ENCODE assay signal across 9 cellular contexts in the genomic region with DNA sequence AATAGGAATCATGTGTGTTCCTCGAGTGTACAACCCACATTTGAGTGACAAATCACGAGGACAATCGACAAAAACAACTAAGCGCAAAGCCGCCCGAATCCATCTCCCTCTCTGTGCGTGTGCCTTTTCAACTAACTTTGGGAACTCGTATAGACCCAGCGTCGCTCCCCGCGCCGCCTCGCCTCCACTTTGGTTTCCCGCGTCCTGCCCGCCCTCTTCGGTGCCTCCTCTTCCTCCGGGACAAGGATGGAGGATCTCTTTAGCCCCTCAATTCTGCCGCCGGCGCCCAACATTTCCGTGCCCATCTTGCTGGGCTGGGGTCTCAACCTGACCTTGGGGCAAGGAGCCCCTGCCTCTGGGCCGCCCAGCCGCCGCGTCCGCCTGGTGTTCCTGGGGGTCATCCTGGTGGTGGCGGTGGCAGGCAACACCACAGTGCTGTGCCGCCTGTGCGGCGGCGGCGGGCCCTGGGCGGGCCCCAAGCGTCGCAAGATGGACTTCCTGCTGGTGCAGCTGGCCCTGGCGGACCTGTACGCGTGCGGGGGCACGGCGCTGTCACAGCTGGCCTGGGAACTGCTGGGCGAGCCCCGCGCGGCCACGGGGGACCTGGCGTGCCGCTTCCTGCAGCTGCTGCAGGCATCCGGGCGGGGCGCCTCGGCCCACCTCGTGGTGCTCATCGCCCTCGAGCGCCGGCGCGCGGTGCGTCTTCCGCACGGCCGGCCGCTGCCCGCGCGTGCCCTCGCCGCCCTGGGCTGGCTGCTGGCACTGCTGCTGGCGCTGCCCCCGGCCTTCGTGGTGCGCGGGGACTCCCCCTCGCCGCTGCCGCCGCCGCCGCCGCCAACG. TPM values are rescaled to one million over a fixed set of nuclear protein-coding genes. Genes with fewer than 3 reads are reported as not detected.
A peak's percentile ranks its signal among the peaks of the same experiment; 100 is the strongest.
DNase-seq lines count a peak whose midpoint lies in the region; ATAC-seq and TF ChIP-seq lines count a peak whose summit lies in the region.
"Had no signal": no experiment of that assay in that cellular context is flagged by ENCODE, and none has a peak within 500 bp of the region (broad histone marks: within the 10 kb centered on the region; RNA-seq: fewer than 3 reads in every experiment).

A gene (plus strand): TSS at position 58 of the 840 bp plus-strand sequence. CDS start 189 bp downstream, at position 247.

- H3K9ac ChIP-seq in muscle layer of colon (ENCODE audit: low read length) = no peak within 1 kb of the TSS

- peak within 1 kb of the TSS; percentile 93 for H3K4me3 Mint-ChIP-seq in endothelial cell (ENCODE audit: unreplicated experiment)

- peaks cover 4% of the 10 kb centered on the region for H3K36me3 Mint-ChIP-seq in endothelial cell (ENCODE audit: low read depth, unreplicated experiment)

- no peaks in the 10 kb centered on the region for H3K9me3 ChIP-seq in muscle layer of colon (ENCODE audit: low read length)

- H3K27ac Mint-ChIP-seq in endothelial cell (ENCODE audit: unreplicated experiment) = peak within 1 kb of the TSS; percentile 19

- peak within 1 kb of the TSS; percentile 54 to 58 for H3K4me3 ChIP-seq in muscle layer of colon (ENCODE audit: low read depth in 1 of 2, low read length in 2 of 2)

- peak; percentile 8 for DNase-seq in NCI-H1694 treated with DMSO at 0.1 percent for 48 hours (lab: John Stamatoyannopoulos, UW)
- no peak for DNase-seq in NCI-H1694 (lab: John Stamatoyannopoulos, UW)
- DNase-seq in NCI-H1105 treated with DMSO at 0.1 percent for 48 hours (lab: John Stamatoyannopoulos, UW) = peak; percentile 26
- peak; percentile 37 to 55 for DNase-seq in activated CD4-positive, alpha-beta T cell treated with anti-CD3 and anti-CD28 coated beads, Interleukin-2, amount 50 U/mL, for 4 hours
- DNase-seq in endothelial cell (ENCODE audit: low spot score) = peak; percentile 48
- DNase-seq in stimulated activated naive CD4-positive, alpha-beta T cell (lab: John Stamatoyannopoulos, UW) = peak; percentile 23 to 59 (median 45)

- peaks cover 18% of the 10 kb centered on the region for H3K4me1 ChIP-seq in muscle layer of colon (ENCODE audit: insufficient read depth, low read length)

- H3K27ac ChIP-seq in muscle layer of colon (ENCODE audit: low read depth, low read length) = no peak within 1 kb of the TSS
- H3K27ac ChIP-seq: C4-2B had no signal

- peak; percentile 53 for ATAC-seq in HG02610 (IDR thresholded peaks at IDR 0.05; ENCODE audit: unreplicated experiment)

- no peaks in the 10 kb centered on the region for H3K9me3 Mint-ChIP-seq in endothelial cell (ENCODE audit: unreplicated experiment)

- no peak for TF ChIP-seq CTCF in endothelial cell (IDR thresholded peaks at IDR 0.05; ENCODE audit: unreplicated experiment)

- peaks cover 25% of the 10 kb centered on the region for H3K4me1 Mint-ChIP-seq in endothelial cell (ENCODE audit: unreplicated experiment)

- no peaks in the 10 kb centered on the region for H3K36me3 ChIP-seq in muscle layer of colon (ENCODE audit: insufficient read depth, low read length)

- H3K27me3 Mint-ChIP-seq in endothelial cell (ENCODE audit: unreplicated experiment) = peaks cover 24% of the 10 kb centered on the region

- H3K27me3 ChIP-seq in muscle layer of colon (ENCODE audit: control insufficient read depth in 1 of 2, insufficient read depth in 2 of 2, low read length in 2 of 2) = peaks cover 4 to 5% of the 10 kb centered on the region in 2 donors

RNA-seq across cellular contexts. Expression of the gene that starts here (rescaled TPM):
- total RNA-seq in endothelial cell (ENCODE audit: unreplicated experiment) = not detected

Comparison
In these comparisons a context has a peak if more than half of its experiments do, and no peak if none do; other contexts are left out.
1. Peak in DNase-seq in endothelial cell; RNA of the gene not detected or under 1 TPM.